Comparison of ENCODE assay signal across 20 cellular contexts in genomic region chr16:51557670-51558069, GRCh38.
DNase-seq lines count a peak whose midpoint lies in the region; ATAC-seq, FAIRE-seq and TF ChIP-seq lines count a peak whose summit lies in the region.
"Had no signal": no experiment of that assay in that cellular context is flagged by ENCODE, and none has a peak within 500 bp of the region (broad histone marks: within the 10 kb centered on the region; RNA-seq: fewer than 3 reads in every experiment).

No MANE protein-coding gene starts in this region.

- H3K4me3 ChIP-seq in A673 (ENCODE audit: low read depth, low read length, poor library complexity, severe bottlenecking) (no peak overlapping the region), GM23248 (no peak overlapping the region), keratinocyte (ENCODE audit: control insufficient read depth in 2 of 3, extremely low read depth in 1 of 3, insufficient read depth in 2 of 3, low read depth in 1 of 3, low read length in 3 of 3) (no peak overlapping the region), PC-3 (ENCODE audit: low read length) (no peak overlapping the region)
- H3K4me3 ChIP-seq: K562 had no signal

- dilution Hi-C loops in keratinocyte (cut with MboI; ENCODE audit: extremely low pct_ligation_motif_present, low sequenced_read_pairs), result no loop called here

- H3K9ac ChIP-seq in GM23248, result no peak overlapping the region
- no peak overlapping the region for H3K9ac ChIP-seq in keratinocyte (ENCODE audit: control insufficient read depth, extremely low read depth, insufficient read depth, low read length)
- no peak overlapping the region for H3K9ac ChIP-seq in PC-3 (ENCODE audit: low read length)
- H3K9ac ChIP-seq: SK-N-SH had no signal

- peaks cover 14% of the 10 kb centered on the region for H3F3A ChIP-seq in GM23248 (ENCODE audit: insufficient read depth)
- no peaks in the 10 kb centered on the region for H3F3A ChIP-seq in PC-3 (ENCODE audit: low read length, unreplicated experiment)

- H3K79me2 ChIP-seq in GM23248 (ENCODE audit: insufficient read depth), result no peaks in the 10 kb centered on the region
- no peaks in the 10 kb centered on the region for H3K79me2 ChIP-seq in keratinocyte (ENCODE audit: control insufficient read depth, insufficient read depth, low read length)
- no peaks in the 10 kb centered on the region for H3K79me2 ChIP-seq in PC-3 (ENCODE audit: low read length)

- WGBS in GM23248 (ENCODE audit: low coverage in 1 of 2, low lambda C conversion rate in 2 of 2, missing lambda C conversion rate in 2 of 2), 2 experiments, result 90 to 94% methylated on average over 3 of the region's 3 CpGs

- CTCF ChIA-PET in A673 (lab: Charles Lee), result no interaction called here
- CTCF ChIA-PET in RWPE1 (lab: Yijun Ruan, JAX), result interaction anchor here (0.6 kb wide), 1 partner anchor 12 kb away, joined by 3 read pairs; no protein-coding TSS in a partner anchor
- CTCF ChIA-PET in PC-3 (lab: Charles Lee), result no interaction called here

- intact Hi-C loops in A673 (cut with micrococcal nuclease; ENCODE audit: unreplicated experiment) (loop anchor here (10.0 kb wide), 1 partner anchor 413 kb away; no protein-coding TSS in a partner anchor), PC-3 (cut with micrococcal nuclease) (no loop called here)

- H3K9me1 ChIP-seq in keratinocyte (ENCODE audit: control insufficient read depth, extremely low read depth, insufficient read depth, low read length), result no peaks in the 10 kb centered on the region

- H3K9me3 ChIP-seq in A673 (ENCODE audit: low read depth, low read length, poor library complexity, severe bottlenecking), result no peaks in the 10 kb centered on the region
- H3K9me3 ChIP-seq in GM23248 (ENCODE audit: low read depth), result no peaks in the 10 kb centered on the region
- H3K9me3 ChIP-seq in keratinocyte (ENCODE audit: control insufficient read depth, low read depth, low read length), result no peaks in the 10 kb centered on the region
- no peaks in the 10 kb centered on the region for H3K9me3 ChIP-seq in PC-3 (ENCODE audit: low read length)
- H3K9me3 ChIP-seq: SK-N-SH had no signal

- TF ChIP-seq CTCF in A673 (conservative IDR thresholded peaks at IDR 0.05; ENCODE audit: low read depth, low read length) (no peak), RWPE1 (conservative IDR thresholded peaks at IDR 0.05; ENCODE audit: low read depth) (no peak), keratinocyte (optimal IDR thresholded peaks at IDR 0.05 in 1 of 3, IDR thresholded peaks at IDR 0.05 in 1 of 3, conservative IDR thresholded peaks at IDR 0.05 in 1 of 3; ENCODE audit: extremely low read depth in 1 of 3, insufficient read depth in 2 of 3, low read length in 3 of 3) (no peak), PC-3 (conservative IDR thresholded peaks at IDR 0.05; ENCODE audit: low read depth, low read length) (no peak)

- in situ Hi-C loops in GM23248 (cut with MboI), result loop anchor here (25.0 kb wide), 1 partner anchor 395 kb away; the partner anchor contains the start of gene SALL1

- FAIRE-seq in keratinocyte (lab: Jason Lieb, UNC), result no peak
- FAIRE-seq: G401.6, GM12892, HTR-8/SVneo, K562 had no signal

- no peak for ATAC-seq in PC-3
- ATAC-seq: K562 had no signal

- no peak overlapping the region for H3K4me2 ChIP-seq in GM23248 (ENCODE audit: unreplicated experiment)
- H3K4me2 ChIP-seq in keratinocyte (ENCODE audit: control insufficient read depth, extremely low read depth, insufficient read depth, low read depth, low read length), result no peak overlapping the region
- no peak overlapping the region for H3K4me2 ChIP-seq in PC-3 (ENCODE audit: low read length)

- H2AFZ ChIP-seq in GM23248 (no peak overlapping the region), keratinocyte (ENCODE audit: control insufficient read depth, low read length) (no peak overlapping the region), PC-3 (ENCODE audit: low read length) (no peak overlapping the region)

- no peaks in the 10 kb centered on the region for H3K36me3 ChIP-seq in A673 (ENCODE audit: insufficient read depth, low read length, poor library complexity, severe bottlenecking)
- no peaks in the 10 kb centered on the region for H3K36me3 ChIP-seq in GM23248 (ENCODE audit: low read depth)
- H3K36me3 ChIP-seq in keratinocyte (ENCODE audit: control insufficient read depth in 2 of 2, extremely low read depth in 1 of 2, insufficient read depth in 2 of 2, low read length in 2 of 2), result no peaks in the 10 kb centered on the region
- no peaks in the 10 kb centered on the region for H3K36me3 ChIP-seq in PC-3 (ENCODE audit: low read depth, low read length)

- BruUV-seq in A673 (replicated peaks; lab: Mats Ljungman, UMichigan) (no TSS peak), PC-3 (replicated peaks; lab: Mats Ljungman, UMichigan) (no TSS peak)

- DNase-seq in A673 (ENCODE audit: low spot score), result no peak
- DNase-seq in GM23248, result no peak
- no peak for DNase-seq in RWPE1 (ENCODE audit: low spot score)
- no peak for DNase-seq in keratinocyte (ENCODE audit: low read depth, low spot score)
- DNase-seq in ureter (ENCODE audit: low spot score), result no peak
- no peak for DNase-seq in PC-3
- no peak for DNase-seq in Kasumi-1 (lab: John Stamatoyannopoulos, UW)
- DNase-seq in caudate nucleus (lab: John Stamatoyannopoulos, UW), result no peak
- DNase-seq: CD4-positive, CD25-positive, alpha-beta regulatory T cell; H7; NCI-H1048; NCI-H146; NCI-H2227 treated with DMSO at 0.1 percent for 48 hours; NCI-H526; Right ventricle myocardium superior; SK-N-SH had no signal

- H4K20me1 ChIP-seq in GM23248 (ENCODE audit: insufficient read depth), result no peaks in the 10 kb centered on the region
- no peaks in the 10 kb centered on the region for H4K20me1 ChIP-seq in keratinocyte (ENCODE audit: control insufficient read depth, extremely low read depth, insufficient read depth, low read length)
- no peaks in the 10 kb centered on the region for H4K20me1 ChIP-seq in PC-3 (ENCODE audit: low read length)

- H3K27ac ChIP-seq in A673 (ENCODE audit: low read depth, low read length, poor library complexity, severe bottlenecking), result peak overlapping the region; percentile 62
- peak overlapping the region; percentile 55; the same call in 1 of the 2 replicates for H3K27ac ChIP-seq in GM23248
- peak overlapping the region; percentile 74; the same call in 1 of the 2 replicates for H3K27ac ChIP-seq in RWPE1
- H3K27ac ChIP-seq in keratinocyte (ENCODE audit: control insufficient read depth, insufficient read depth, low read length), result peak overlapping the region; percentile 72
- no peak overlapping the region for H3K27ac ChIP-seq in PC-3 (ENCODE audit: low read length)
- H3K27ac ChIP-seq in caudate nucleus (ENCODE audit: low read depth, low read length), result no peak overlapping the region

- H3K4me1 ChIP-seq in A673 (ENCODE audit: insufficient read depth, low read length, poor library complexity, severe bottlenecking) (peaks cover 17% of the 10 kb centered on the region), GM23248 (ENCODE audit: insufficient read depth) (peaks cover 13% of the 10 kb centered on the region), keratinocyte (ENCODE audit: control insufficient read depth, extremely low read depth, insufficient read depth, low read length) (peaks cover 47% of the 10 kb centered on the region), PC-3 (ENCODE audit: insufficient read depth, low read length) (no peaks in the 10 kb centered on the region)

- POLR2A ChIA-PET in A673 (lab: Charles Lee; ENCODE audit: low non-redundant PET) (no interaction called here), RWPE1 (lab: Yijun Ruan, JAX; ENCODE audit: low non-redundant PET) (no interaction called here), PC-3 (lab: Charles Lee; ENCODE audit: unreplicated experiment) (no interaction called here)

- no peaks in the 10 kb centered on the region for H3K9me2 ChIP-seq in GM23248 (ENCODE audit: insufficient read depth)
- H3K9me2 ChIP-seq in PC-3 (replicated peaks; ENCODE audit: low read length), result no peaks in the 10 kb centered on the region
- H3K9me2 ChIP-seq: SK-N-SH had no signal

- H3K27me3 ChIP-seq in A673 (replicated peaks; ENCODE audit: insufficient read depth, low read depth, low read length, poor library complexity) (no peaks in the 10 kb centered on the region), GM23248 (replicated peaks; ENCODE audit: insufficient read depth) (no peaks in the 10 kb centered on the region), keratinocyte (ENCODE audit: control insufficient read depth, extremely low read depth, insufficient read depth, low read length) (no peaks in the 10 kb centered on the region), PC-3 (ENCODE audit: low read length) (no peaks in the 10 kb centered on the region)

Comparison
In these comparisons a context has a peak if more than half of its experiments do, and no peak if none do; other contexts are left out.
1. H3K27ac ChIP-seq: peak in A673 (single experiment), GM23248 (single experiment), RWPE1 (single experiment) and keratinocyte (single experiment); none in PC-3 (single experiment) and caudate nucleus (single experiment).